Comparison of ENCODE assay signal across 2 cellular contexts in the genomic region with DNA sequence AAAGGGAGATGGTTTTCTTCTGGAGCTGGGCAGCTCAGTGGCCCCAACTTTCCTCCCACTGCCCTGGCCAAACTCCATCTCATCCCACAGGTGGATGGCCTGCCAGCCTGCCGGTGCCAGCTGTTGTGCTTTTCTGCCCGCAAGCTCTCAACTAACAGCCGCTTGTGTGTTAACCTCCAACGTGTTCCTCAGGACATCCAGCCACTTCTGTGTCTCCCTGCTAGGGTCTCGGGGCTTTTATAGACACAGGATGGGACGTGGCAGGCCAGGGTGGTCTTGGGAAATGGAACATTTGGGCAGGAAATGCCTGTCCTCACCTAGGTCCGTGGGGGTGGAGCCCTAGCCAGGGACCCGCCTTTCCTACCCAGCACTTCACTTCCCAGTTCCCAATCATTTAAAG.
TF ChIP-seq lines count a peak whose summit lies in the region.

No MANE protein-coding gene starts in this region.

TF ChIP-seq in GM23338, 12 proteins besides CTCF, POLR2A, EP300 and RAD21:
- TF ChIP-seq EZH2 (IDR thresholded peaks at IDR 0.05; ENCODE audit: low read depth, unreplicated experiment) (no peak), EZH2phosphoT487 (IDR thresholded peaks at IDR 0.05; ENCODE audit: unreplicated experiment) (no peak), ZNF114 (CRISPR knock-in tag; IDR thresholded peaks at IDR 0.05) (no peak), ZNF331 (CRISPR knock-in tag; IDR thresholded peaks at IDR 0.05; ENCODE audit: low read depth) (no peak), CREB1 (CRISPR knock-in tag; IDR thresholded peaks at IDR 0.05; ENCODE audit: low read depth) (no peak), JUNB (IDR thresholded peaks at IDR 0.05; ENCODE audit: unreplicated experiment) (no peak), POLR2AphosphoS5 (IDR thresholded peaks at IDR 0.05; ENCODE audit: low read depth) (no peak)
- TF ChIP-seq, protein P1, sequence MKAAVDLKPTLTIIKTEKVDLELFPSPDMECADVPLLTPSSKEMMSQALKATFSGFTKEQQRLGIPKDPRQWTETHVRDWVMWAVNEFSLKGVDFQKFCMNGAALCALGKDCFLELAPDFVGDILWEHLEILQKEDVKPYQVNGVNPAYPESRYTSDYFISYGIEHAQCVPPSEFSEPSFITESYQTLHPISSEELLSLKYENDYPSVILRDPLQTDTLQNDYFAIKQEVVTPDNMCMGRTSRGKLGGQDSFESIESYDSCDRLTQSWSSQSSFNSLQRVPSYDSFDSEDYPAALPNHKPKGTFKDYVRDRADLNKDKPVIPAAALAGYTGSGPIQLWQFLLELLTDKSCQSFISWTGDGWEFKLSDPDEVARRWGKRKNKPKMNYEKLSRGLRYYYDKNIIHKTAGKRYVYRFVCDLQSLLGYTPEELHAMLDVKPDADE (IDR thresholded peaks at IDR 0.05) = no peak
- TF ChIP-seq, protein P2, sequence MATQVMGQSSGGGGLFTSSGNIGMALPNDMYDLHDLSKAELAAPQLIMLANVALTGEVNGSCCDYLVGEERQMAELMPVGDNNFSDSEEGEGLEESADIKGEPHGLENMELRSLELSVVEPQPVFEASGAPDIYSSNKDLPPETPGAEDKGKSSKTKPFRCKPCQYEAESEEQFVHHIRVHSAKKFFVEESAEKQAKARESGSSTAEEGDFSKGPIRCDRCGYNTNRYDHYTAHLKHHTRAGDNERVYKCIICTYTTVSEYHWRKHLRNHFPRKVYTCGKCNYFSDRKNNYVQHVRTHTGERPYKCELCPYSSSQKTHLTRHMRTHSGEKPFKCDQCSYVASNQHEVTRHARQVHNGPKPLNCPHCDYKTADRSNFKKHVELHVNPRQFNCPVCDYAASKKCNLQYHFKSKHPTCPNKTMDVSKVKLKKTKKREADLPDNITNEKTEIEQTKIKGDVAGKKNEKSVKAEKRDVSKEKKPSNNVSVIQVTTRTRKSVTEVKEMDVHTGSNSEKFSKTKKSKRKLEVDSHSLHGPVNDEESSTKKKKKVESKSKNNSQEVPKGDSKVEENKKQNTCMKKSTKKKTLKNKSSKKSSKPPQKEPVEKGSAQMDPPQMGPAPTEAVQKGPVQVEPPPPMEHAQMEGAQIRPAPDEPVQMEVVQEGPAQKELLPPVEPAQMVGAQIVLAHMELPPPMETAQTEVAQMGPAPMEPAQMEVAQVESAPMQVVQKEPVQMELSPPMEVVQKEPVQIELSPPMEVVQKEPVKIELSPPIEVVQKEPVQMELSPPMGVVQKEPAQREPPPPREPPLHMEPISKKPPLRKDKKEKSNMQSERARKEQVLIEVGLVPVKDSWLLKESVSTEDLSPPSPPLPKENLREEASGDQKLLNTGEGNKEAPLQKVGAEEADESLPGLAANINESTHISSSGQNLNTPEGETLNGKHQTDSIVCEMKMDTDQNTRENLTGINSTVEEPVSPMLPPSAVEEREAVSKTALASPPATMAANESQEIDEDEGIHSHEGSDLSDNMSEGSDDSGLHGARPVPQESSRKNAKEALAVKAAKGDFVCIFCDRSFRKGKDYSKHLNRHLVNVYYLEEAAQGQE (IDR thresholded peaks at IDR 0.05; ENCODE audit: unreplicated experiment) = no peak

TF ChIP-seq in H1, 55 proteins besides CTCF, POLR2A, EP300 and RAD21:
- TF ChIP-seq, protein P3, sequence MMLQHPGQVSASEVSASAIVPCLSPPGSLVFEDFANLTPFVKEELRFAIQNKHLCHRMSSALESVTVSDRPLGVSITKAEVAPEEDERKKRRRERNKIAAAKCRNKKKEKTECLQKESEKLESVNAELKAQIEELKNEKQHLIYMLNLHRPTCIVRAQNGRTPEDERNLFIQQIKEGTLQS (IDR thresholded peaks at IDR 0.05; ENCODE audit: insufficient read depth, low read depth, low read length) = no peak
- TF ChIP-seq NRF1 (IDR thresholded peaks at IDR 0.05; ENCODE audit: low read depth, low read length) (no peak), CTBP2 (IDR thresholded peaks at IDR 0.05; ENCODE audit: borderline replicate concordance, insufficient read depth, insufficient read length, low read length) (no peak), TBP (IDR thresholded peaks at IDR 0.05; ENCODE audit: low read depth, low read length) (no peak), SP1 (IDR thresholded peaks at IDR 0.05; ENCODE audit: low read depth, low read length) (no peak), KDM4A (IDR thresholded peaks at IDR 0.05; ENCODE audit: low read depth, low read length, severe bottlenecking) (no peak), CREB1 (IDR thresholded peaks at IDR 0.05) (no peak), KDM5A (IDR thresholded peaks at IDR 0.05; ENCODE audit: low read length) (no peak), FOSL1 (IDR thresholded peaks at IDR 0.05; ENCODE audit: insufficient read depth, low read depth, low read length) (no peak)
TF ChIP-seq in H1: peak in this region for 0.
